Comparison of ENCODE assay signal across 17 cellular contexts in genomic region chr4:70768301-70768948, GRCh38. TPM values are rescaled to one million over a fixed set of nuclear protein-coding genes. Genes with fewer than 3 reads are reported as not detected.
DNase-seq lines count a peak whose midpoint lies in the region; FAIRE-seq and TF ChIP-seq lines count a peak whose summit lies in the region.
"Had no signal": no experiment of that assay in that cellular context is flagged by ENCODE, and none has a peak within 500 bp of the region (broad histone marks: within the 10 kb centered on the region; RNA-seq: fewer than 3 reads in every experiment).

No MANE protein-coding gene starts in this region.

- H2AFZ ChIP-seq in GM23248 (no peak overlapping the region), astrocyte (ENCODE audit: low read depth, low read length) (no peak overlapping the region)
- H2AFZ ChIP-seq: PC-9 had no signal

- H3K4me3 ChIP-seq in GM23248 (no peak overlapping the region), astrocyte (ENCODE audit: insufficient read depth, low read depth, low read length) (no peak overlapping the region), fibroblast of the aortic adventitia (ENCODE audit: low read depth, low read length) (no peak overlapping the region)
- H3K4me3 ChIP-seq: PC-9, SK-N-MC had no signal

- H3K4me2 ChIP-seq in GM23248 (ENCODE audit: unreplicated experiment) (peak overlapping the region; percentile 21), astrocyte (ENCODE audit: low read length) (peak overlapping the region; percentile 32)
- H3K4me2 ChIP-seq: PC-9 had no signal

- peaks cover 7% of the 10 kb centered on the region for H3K79me2 ChIP-seq in GM23248 (ENCODE audit: insufficient read depth)
- no peaks in the 10 kb centered on the region for H3K79me2 ChIP-seq in astrocyte (ENCODE audit: insufficient read depth, low read length)

- H3K9ac ChIP-seq in GM23248 (no peak overlapping the region), astrocyte (ENCODE audit: low read length) (no peak overlapping the region)

- no peaks in the 10 kb centered on the region for H3K9me2 ChIP-seq in GM23248 (ENCODE audit: insufficient read depth)

- DNase-seq in GM23248 (peak; percentile 28), astrocyte (ENCODE audit: low read depth) (peak; percentile 18), fibroblast of the aortic adventitia (ENCODE audit: low read depth) (peak; percentile 27), NCI-H1105 (lab: John Stamatoyannopoulos, UW) (no peak), NCI-H1092 (lab: John Stamatoyannopoulos, UW) (no peak), H54 (ENCODE audit: insufficient read length, low spot score) (no peak)
- DNase-seq in stimulated activated CD4-positive, alpha-beta T cell treated with anti-CD3 and anti-CD28 coated beads, Interleukin-4, amount 100 ng/mL, for 1 hour = no peak
- DNase-seq: C1 segment of cervical spinal cord, DMS153, Kasumi-1, MV-4-11, NCI-H1436 treated with DMSO at 0.1 percent for 48 hours, NCI-H2081 treated with DMSO at 0.1 percent for 48 hours, NCI-H2227 treated with DMSO at 0.1 percent for 48 hours, NCI-H526, PC-9 had no signal

- peaks cover 18% of the 10 kb centered on the region for H3K36me3 Mint-ChIP-seq in astrocyte (ENCODE audit: low read depth, unreplicated experiment)

- no peaks in the 10 kb centered on the region for H3K9me3 ChIP-seq in GM23248 (ENCODE audit: low read depth)
- H3K9me3 ChIP-seq in astrocyte (ENCODE audit: insufficient read depth, low read depth, low read length) = no peaks in the 10 kb centered on the region

- H3K4me3 Mint-ChIP-seq in astrocyte (ENCODE audit: unreplicated experiment) = no peak overlapping the region

- H3F3A ChIP-seq in GM23248 (ENCODE audit: insufficient read depth) = 0 out of 2 replicates have a peak, but pooled peaks cover 10% of the 10 kb centered on the region

- 76 to 83% methylated on average over 3 of the region's 3 CpGs for WGBS in GM23248 (ENCODE audit: low coverage in 1 of 2, low lambda C conversion rate in 2 of 2, missing lambda C conversion rate in 2 of 2), 2 experiments

- peaks cover 12% of the 10 kb centered on the region for H3K4me1 ChIP-seq in GM23248 (ENCODE audit: insufficient read depth)
- H3K4me1 ChIP-seq in astrocyte (ENCODE audit: insufficient read depth, low read length) = peaks cover 8% of the 10 kb centered on the region

- no peak for TF ChIP-seq POLR2A in H54 (IDR thresholded peaks at IDR 0.05; ENCODE audit: low read depth, low read length)

- peaks cover 51% of the 10 kb centered on the region for H3K36me3 ChIP-seq in GM23248 (ENCODE audit: low read depth)
- H3K36me3 ChIP-seq in astrocyte (ENCODE audit: insufficient read depth, low read length) = peaks cover 19% of the 10 kb centered on the region

- H3K27ac Mint-ChIP-seq in astrocyte (ENCODE audit: unreplicated experiment) = no peak overlapping the region

- H3K4me1 Mint-ChIP-seq in astrocyte (ENCODE audit: low read depth, unreplicated experiment) = no peaks in the 10 kb centered on the region

- H3K27ac ChIP-seq in GM23248 = 0 out of 2 replicates have a peak overlapping the region, but pooled peaks have one; percentile 29
- peak overlapping the region; percentile 47 for H3K27ac ChIP-seq in astrocyte (ENCODE audit: low read depth, low read length)
- H3K27ac ChIP-seq: PC-9, SK-N-MC had no signal

- FAIRE-seq in astrocyte (lab: Jason Lieb, UNC) (peak; percentile 54), H54 (lab: Jason Lieb, UNC) (no peak)

- TF ChIP-seq CTCF in astrocyte (IDR thresholded peaks at IDR 0.05; ENCODE audit: insufficient read depth, low read depth, low read length) = no peak
- no peak for TF ChIP-seq CTCF in fibroblast of the aortic adventitia (IDR thresholded peaks at IDR 0.05; ENCODE audit: insufficient read depth, low read length)

- H3K9me3 Mint-ChIP-seq in astrocyte (ENCODE audit: unreplicated experiment) = no peaks in the 10 kb centered on the region

- H3K27me3 ChIP-seq in GM23248 (replicated peaks; ENCODE audit: insufficient read depth) (no peaks in the 10 kb centered on the region), astrocyte (ENCODE audit: insufficient read depth, low read length) (no peaks in the 10 kb centered on the region)

- in situ Hi-C loops in GM23248 (cut with MboI) = no loop called here

- H3K27me3 Mint-ChIP-seq in astrocyte (ENCODE audit: low read depth, unreplicated experiment) = no peaks in the 10 kb centered on the region

- H4K20me1 ChIP-seq in GM23248 (ENCODE audit: insufficient read depth) (no peaks in the 10 kb centered on the region), astrocyte (ENCODE audit: insufficient read depth, low read length) (peaks cover 5% of the 10 kb centered on the region)

RNA-seq across cellular contexts. Expression of gene RUFY3, which starts 46.7 kb away (rescaled TPM):
- 24.0 and 36.2 TPM in 2 replicates for total RNA-seq in GM23248 (2014; rRNA removed; shearing (Covaris generic))
- 12.9 and 13.5 TPM in 2 replicates for polyA plus RNA-seq in GM23248 (2016; fragmentation: Nextera tagmentation; extraction: Ambion mirVana)
- total RNA-seq in astrocyte (51.9 and 57.5 TPM in 2 replicates), fibroblast of the aortic adventitia (ENCODE audit: low replicate concordance) (64.8 and 116 TPM in 2 replicates)

Comparison
In these comparisons a context has a peak if more than half of its experiments do, and no peak if none do; other contexts are left out.
1. DNase-seq: peak in GM23248 (single experiment), astrocyte (single experiment) and fibroblast of the aortic adventitia (single experiment); none in NCI-H1105 (single experiment), NCI-H1092 (single experiment), stimulated activated CD4-positive, alpha-beta T cell treated with anti-CD3 and anti-CD28 coated beads, Interleukin-4, amount 100 ng/mL, for 1 hour (single experiment) and H54 (single experiment).